Comparison of ENCODE assay signal across 20 cellular contexts in genomic region chr3:179688847-179689246, GRCh38. TPM values are rescaled to one million over a fixed set of nuclear protein-coding genes. Genes with fewer than 3 reads are reported as not detected.
DNase-seq lines count a peak whose midpoint lies in the region; ATAC-seq and TF ChIP-seq lines count a peak whose summit lies in the region.
"Had no signal": no experiment of that assay in that cellular context is flagged by ENCODE, and none has a peak within 500 bp of the region (broad histone marks: within the 10 kb centered on the region; RNA-seq: fewer than 3 reads in every experiment).

No MANE protein-coding gene starts in this region.

- H3K36me3 Mint-ChIP-seq in activated CD8-positive, alpha-beta memory T cell treated with anti-CD3 and anti-CD28 coated beads, Interleukin-2, amount 10 ng/mL, durations not matched to agents 7 days and 5 days, result peaks cover 17% of the 10 kb centered on the region
- peaks cover 6% of the 10 kb centered on the region for H3K36me3 Mint-ChIP-seq in chondrocyte (ENCODE audit: low read depth)

- H3K9me3 ChIP-seq in WERI-Rb-1 (ENCODE audit: severe bottlenecking), result no peaks in the 10 kb centered on the region
- H3K9me3 ChIP-seq: spleen, suprapubic skin had no signal

- no peak overlapping the region for H3K27ac ChIP-seq in WERI-Rb-1
- H3K27ac ChIP-seq: hepatocyte, KMS-11, spleen, suprapubic skin had no signal

- DNase-seq in activated CD8-positive, alpha-beta memory T cell treated with anti-CD3 and anti-CD28 coated beads, Interleukin-2, amount 10 ng/mL, durations not matched to agents 7 days and 5 days, result no peak
- DNase-seq in activated CD8-positive, alpha-beta memory T cell treated with anti-CD3 and anti-CD28 coated beads, Interleukin-2, amount 50 U/mL, for 4 hours, result no peak
- peak; percentile 67 for DNase-seq in M059J (ENCODE audit: low read depth)
- DNase-seq in chondrocyte (ENCODE audit: low spot score), result no peak
- DNase-seq in renal cortical epithelial cell (ENCODE audit: low read depth), result peak; percentile 75
- DNase-seq in WERI-Rb-1, result no peak
- no peak for DNase-seq in hypothalamus (lab: John Stamatoyannopoulos, UW)
- DNase-seq: 8988T; activated CD4-positive, alpha-beta T cell treated with anti-CD3 and anti-CD28 coated beads for 1 hour; CD4-positive, alpha-beta T cell; DMS79 treated with DMSO at 0.1 percent for 48 hours; midbrain; NCI-H1105 treated with DMSO at 0.1 percent for 48 hours; spleen; stimulated activated CD8-positive, alpha-beta memory T cell treated with anti-CD3 and anti-CD28 coated beads, Interleukin-4, amount 100 ng/mL, for 48 hours had no signal

- H3K4me1 Mint-ChIP-seq in activated CD8-positive, alpha-beta memory T cell treated with anti-CD3 and anti-CD28 coated beads, Interleukin-2, amount 10 ng/mL, durations not matched to agents 7 days and 5 days, result no peaks in the 10 kb centered on the region
- H3K4me1 Mint-ChIP-seq in chondrocyte (ENCODE audit: low read depth), result peaks cover 6% of the 10 kb centered on the region

- H3K27ac Mint-ChIP-seq in activated CD8-positive, alpha-beta memory T cell treated with anti-CD3 and anti-CD28 coated beads, Interleukin-2, amount 10 ng/mL, durations not matched to agents 7 days and 5 days, result no peak overlapping the region
- peak overlapping the region; percentile 41 for H3K27ac Mint-ChIP-seq in chondrocyte (ENCODE audit: unreplicated experiment)
- H3K27ac Mint-ChIP-seq: CD4-positive, alpha-beta T cell; T-helper 2 cell treated with Interferon-gamma antibody and Interleukin-4, amounts not matched to agents 5 μg/mL and 100 μg/mL, for 36 hours had no signal

- H3K36me3 ChIP-seq in WERI-Rb-1, result peaks cover 9% of the 10 kb centered on the region; the same call in 1 of the 2 replicates

- no peak overlapping the region for H3K4me3 Mint-ChIP-seq in activated CD8-positive, alpha-beta memory T cell treated with anti-CD3 and anti-CD28 coated beads, Interleukin-2, amount 10 ng/mL, durations not matched to agents 7 days and 5 days
- no peak overlapping the region for H3K4me3 Mint-ChIP-seq in chondrocyte (ENCODE audit: unreplicated experiment)
- H3K4me3 Mint-ChIP-seq: CD4-positive, alpha-beta T cell; T-helper 2 cell treated with Interferon-gamma antibody and Interleukin-4, amounts not matched to agents 5 μg/mL and 100 μg/mL, for 36 hours had no signal

- H3K27me3 Mint-ChIP-seq in activated CD8-positive, alpha-beta memory T cell treated with anti-CD3 and anti-CD28 coated beads, Interleukin-2, amount 10 ng/mL, durations not matched to agents 7 days and 5 days, result no peaks in the 10 kb centered on the region
- H3K27me3 Mint-ChIP-seq in chondrocyte (ENCODE audit: low read depth), result no peaks in the 10 kb centered on the region
- H3K27me3 Mint-ChIP-seq: CD4-positive, alpha-beta T cell had no signal

- CTCF ChIA-PET in activated CD8-positive, alpha-beta memory T cell treated with anti-CD3 and anti-CD28 coated beads, Interleukin-2, amount 10 ng/mL, durations not matched to agents 7 days and 5 days (lab: Charles Lee), result no interaction called here

- TF ChIP-seq CTCF in chondrocyte (IDR thresholded peaks at IDR 0.05), result no peak
- TF ChIP-seq CTCF in WERI-Rb-1 (IDR thresholded peaks at IDR 0.05; ENCODE audit: low read depth, low read length), result no peak

- ATAC-seq in activated CD8-positive, alpha-beta memory T cell treated with anti-CD3 and anti-CD28 coated beads, Interleukin-2, amount 10 ng/mL, durations not matched to agents 7 days and 5 days, result peak; percentile 20
- ATAC-seq in HG02852 (IDR thresholded peaks at IDR 0.05; ENCODE audit: unreplicated experiment), result no peak

- H3K9me3 Mint-ChIP-seq in activated CD8-positive, alpha-beta memory T cell treated with anti-CD3 and anti-CD28 coated beads, Interleukin-2, amount 10 ng/mL, durations not matched to agents 7 days and 5 days (ENCODE audit: low read depth), result peaks cover 2% of the 10 kb centered on the region
- H3K9me3 Mint-ChIP-seq in chondrocyte (ENCODE audit: low read depth), result no peaks in the 10 kb centered on the region
- H3K9me3 Mint-ChIP-seq: CD4-positive, alpha-beta T cell; T-helper 2 cell treated with Interferon-gamma antibody and Interleukin-4, amounts not matched to agents 5 μg/mL and 100 μg/mL, for 36 hours had no signal

- no peaks in the 10 kb centered on the region for H3K27me3 ChIP-seq in WERI-Rb-1 (ENCODE audit: insufficient read depth, low read depth, severe bottlenecking)
- H3K27me3 ChIP-seq: hepatocyte, spleen, suprapubic skin had no signal

- H3K4me3 ChIP-seq in WERI-Rb-1 (ENCODE audit: low read depth, low read length), result no peak overlapping the region
- H3K4me3 ChIP-seq: hepatocyte, spleen, suprapubic skin had no signal

RNA-seq across cellular contexts. Expression of gene USP13, which starts 36.0 kb away (rescaled TPM):
- total RNA-seq in activated CD8-positive, alpha-beta memory T cell treated with anti-CD3 and anti-CD28 coated beads, Interleukin-2, amount 10 ng/mL, durations not matched to agents 7 days and 5 days, result 10 to 100 TPM in 1 of 2 experiments, 1 to 10 TPM in 1; 9.5 to 13.3 TPM
- total RNA-seq in M059J (2014; rRNA removed; shearing (Covaris generic)), result 14.3 and 15.6 TPM in 2 replicates
- total RNA-seq in chondrocyte (12.7 to 17.2 TPM (median 14.2 TPM) in 3 replicates), renal cortical epithelial cell (6.3 and 14.8 TPM in 2 replicates)

Comparison
In these comparisons a context has a peak if more than half of its experiments do, and no peak if none do; other contexts are left out.
1. DNase-seq: peak in M059J (single experiment) and renal cortical epithelial cell (single experiment); none in activated CD8-positive, alpha-beta memory T cell treated with anti-CD3 and anti-CD28 coated beads, Interleukin-2, amount 10 ng/mL, durations not matched to agents 7 days and 5 days (single experiment), activated CD8-positive, alpha-beta memory T cell treated with anti-CD3 and anti-CD28 coated beads, Interleukin-2, amount 50 U/mL, for 4 hours (single experiment), chondrocyte (single experiment), WERI-Rb-1 (single experiment) and hypothalamus (0 of 51).